8 cellular contexts compared by ENCODE assay signal in genomic region chr6:113172531-113172966, GRCh38.
A peak's percentile ranks its signal among the peaks of the same experiment; 100 is the strongest.
DNase-seq lines count a peak whose midpoint lies in the region; ATAC-seq and TF ChIP-seq lines count a peak whose summit lies in the region.

No MANE protein-coding gene starts in this region.

- ATAC-seq in esophagus mucosa (no peak), GM18519 (IDR thresholded peaks at IDR 0.05; ENCODE audit: low FRiP score, unreplicated experiment) (no peak)

- WGBS in tibial nerve, 2 donors, result 16 to 30% methylated on average over 2 of the region's 2 CpGs

- H3K9me3 ChIP-seq in osteoblast (ENCODE audit: low read depth, low read length) (no peaks in the 10 kb centered on the region), vagina (no peaks in the 10 kb centered on the region), tibial nerve (peaks cover 0 to 6% (median 0%) of the 10 kb centered on the region in 4 donors)

- H3K4me1 ChIP-seq in osteoblast (ENCODE audit: insufficient read depth, low read length), result peaks cover 5% of the 10 kb centered on the region
- H3K4me1 ChIP-seq in vagina, result no peaks in the 10 kb centered on the region
- peaks cover 0 to 6% (median 0%) of the 10 kb centered on the region in 4 donors for H3K4me1 ChIP-seq in tibial nerve

- H3K36me3 ChIP-seq in osteoblast (ENCODE audit: insufficient read depth, low read length) (no peaks in the 10 kb centered on the region), vagina (no peaks in the 10 kb centered on the region), tibial nerve (no peaks in the 10 kb centered on the region)

- no peaks in the 10 kb centered on the region for H3K79me2 ChIP-seq in osteoblast (ENCODE audit: insufficient read depth, low read length)

- H3K27ac ChIP-seq in osteoblast (ENCODE audit: low read depth, low read length) (no peak overlapping the region), vagina (no peak overlapping the region), tibial nerve (peak overlapping the region in 2 of 4 donors; percentile 39)

- in situ Hi-C loops in G401 (cut with HindIII; ENCODE audit: low sequenced_read_pairs), result no loop called here

- H3K27me3 ChIP-seq in osteoblast (ENCODE audit: insufficient read depth, low read length) (no peaks in the 10 kb centered on the region), vagina (no peaks in the 10 kb centered on the region), tibial nerve (no peaks in the 10 kb centered on the region)

- intact Hi-C loops in vagina (cut with DNase I), result no loop called here

- H3K4me3 ChIP-seq in osteoblast (ENCODE audit: insufficient read depth, low read length) (no peak overlapping the region), vagina (no peak overlapping the region), tibial nerve (no peak overlapping the region)

- peak; percentile 80 for DNase-seq in G401 (ENCODE audit: low spot score)
- peak; percentile 77 for DNase-seq in NCI-H345 (lab: John Stamatoyannopoulos, UW)
- peak; percentile 29 for DNase-seq in foreskin melanocyte
- peak; percentile 62 for DNase-seq in osteoblast (ENCODE audit: insufficient read length, low spot score, missing footprints)
- DNase-seq in vagina (ENCODE audit: extremely low spot score in 2 of 2), result no peak
- no peak for DNase-seq in tibial nerve (ENCODE audit: low spot score in 2 of 2)

- TF ChIP-seq CTCF in osteoblast (IDR thresholded peaks at IDR 0.05; ENCODE audit: extremely low read depth, low read depth, low read length), result no peak
- no peak for TF ChIP-seq CTCF in vagina (IDR thresholded peaks at IDR 0.05)
- no peak for TF ChIP-seq CTCF in tibial nerve (IDR thresholded peaks at IDR 0.05)

- H2AFZ ChIP-seq in osteoblast (ENCODE audit: low read length), result peak overlapping the region; percentile 0

- no peak for TF ChIP-seq POLR2A in vagina (IDR thresholded peaks at IDR 0.05)
- TF ChIP-seq POLR2A in tibial nerve (IDR thresholded peaks at IDR 0.05), result no peak

- peak in 1 of 2 donors; percentile 64 for TF ChIP-seq EP300 in tibial nerve (IDR thresholded peaks at IDR 0.05)

- no peaks in the 10 kb centered on the region for H4K20me1 ChIP-seq in osteoblast (ENCODE audit: insufficient read depth, low read length)

- H3K4me2 ChIP-seq in osteoblast (ENCODE audit: insufficient read depth, low read length), result no peak overlapping the region

Comparison
In these comparisons a context has a peak if more than half of its experiments do, and no peak if none do; other contexts are left out.
1. DNase-seq: peak in G401 (single experiment), NCI-H345 (single experiment), foreskin melanocyte (single experiment) and osteoblast (single experiment); none in vagina (0 of 2) and tibial nerve (0 of 2).